Comparison of ENCODE assay signal across 8 cellular contexts in genomic region chr6:42532038-42532669, GRCh38. TPM values are rescaled to one million over a fixed set of nuclear protein-coding genes. Genes with fewer than 3 reads are reported as not detected.
DNase-seq lines count a peak whose midpoint lies in the region; ATAC-seq and TF ChIP-seq lines count a peak whose summit lies in the region.

No MANE protein-coding gene starts in this region.

- no peak overlapping the region for H3K9ac ChIP-seq in mesendoderm (ENCODE audit: low read length)

- H3K56ac ChIP-seq in mesendoderm (ENCODE audit: low read length) = no peak overlapping the region

- H3K27ac ChIP-seq in mesendoderm (ENCODE audit: low read depth, low read length) = no peak overlapping the region

- H3K4ac ChIP-seq in mesendoderm (ENCODE audit: low read depth, low read length) = no peak overlapping the region

- H4K5ac ChIP-seq in mesendoderm (ENCODE audit: low read length) = no peak overlapping the region

- no peak overlapping the region for H3K4me2 ChIP-seq in mesendoderm (ENCODE audit: low read length)

- no peaks in the 10 kb centered on the region for H3K79me1 ChIP-seq in mesendoderm (ENCODE audit: low read length)

- H3K4me3 ChIP-seq in LNCaP clone FGC (ENCODE audit: low read depth, low read length) (no peak overlapping the region), mesendoderm (ENCODE audit: low read length) (no peak overlapping the region)

- no peak overlapping the region for H3K18ac ChIP-seq in mesendoderm (ENCODE audit: low read length)

- peak; percentile 67 for TF ChIP-seq CTCF in LNCaP clone FGC (IDR thresholded peaks at IDR 0.05; ENCODE audit: control insufficient read depth, extremely low read depth, insufficient read depth)

- DNase-seq in activated CD4-positive, alpha-beta T cell treated with anti-CD3 and anti-CD28 coated beads for 48 hours = peak; percentile 21
- DNase-seq in activated CD4-positive, alpha-beta T cell treated with anti-CD3 and anti-CD28 coated beads, Interleukin-2, amount 50 U/mL, for 1 hour = no peak
- DNase-seq in LNCaP clone FGC (ENCODE audit: low read depth) (peak; percentile 42), RPMI8226 (peak; percentile 62), dermis microvascular lymphatic vessel endothelial cell (ENCODE audit: low read depth in 2 of 2) (peak; percentile 15 to 70), mesendoderm (peak; percentile 66)

- H2BK15ac ChIP-seq in mesendoderm (replicated peaks; ENCODE audit: low read depth) = no peak overlapping the region

- ATAC-seq in GM21576 (IDR thresholded peaks at IDR 0.05; ENCODE audit: unreplicated experiment) = no peak
- no peak for ATAC-seq in HG03565 (IDR thresholded peaks at IDR 0.05; ENCODE audit: unreplicated experiment)

- H4K8ac ChIP-seq in mesendoderm (ENCODE audit: low read depth, low read length) = no peak overlapping the region

- H2BK5ac ChIP-seq in mesendoderm (ENCODE audit: low read length) = no peak overlapping the region

- no peak overlapping the region for H3K23ac ChIP-seq in mesendoderm (ENCODE audit: low read length)

- no peaks in the 10 kb centered on the region for H3K27me3 ChIP-seq in mesendoderm (ENCODE audit: insufficient read depth, low read length, poor library complexity)

- no peak overlapping the region for H2AK5ac ChIP-seq in mesendoderm (ENCODE audit: low read length)

- H3K79me2 ChIP-seq in mesendoderm (ENCODE audit: control insufficient read depth, insufficient read depth, low read length) = no peaks in the 10 kb centered on the region

- H3K36me3 ChIP-seq in mesendoderm (ENCODE audit: control insufficient read depth, insufficient read depth, low read length) = no peaks in the 10 kb centered on the region

- no peaks in the 10 kb centered on the region for H3K4me1 ChIP-seq in mesendoderm (ENCODE audit: control insufficient read depth, low read depth, low read length)

- H2BK120ac ChIP-seq in mesendoderm (ENCODE audit: low read depth, low read length) = no peak overlapping the region

RNA-seq across cellular contexts. Expression of gene UBR2, which starts 31.7 kb away (rescaled TPM):
- total RNA-seq in dermis microvascular lymphatic vessel endothelial cell = 22.5 and 22.9 TPM in 2 replicates
- polyA plus RNA-seq in mesendoderm (2013, experiment 1 of 2) = 5.1 TPM
- 5.0 TPM for polyA plus RNA-seq in mesendoderm (2013, experiment 2 of 2)
